Comparison of ENCODE assay signal across 9 cellular contexts in the genomic region with DNA sequence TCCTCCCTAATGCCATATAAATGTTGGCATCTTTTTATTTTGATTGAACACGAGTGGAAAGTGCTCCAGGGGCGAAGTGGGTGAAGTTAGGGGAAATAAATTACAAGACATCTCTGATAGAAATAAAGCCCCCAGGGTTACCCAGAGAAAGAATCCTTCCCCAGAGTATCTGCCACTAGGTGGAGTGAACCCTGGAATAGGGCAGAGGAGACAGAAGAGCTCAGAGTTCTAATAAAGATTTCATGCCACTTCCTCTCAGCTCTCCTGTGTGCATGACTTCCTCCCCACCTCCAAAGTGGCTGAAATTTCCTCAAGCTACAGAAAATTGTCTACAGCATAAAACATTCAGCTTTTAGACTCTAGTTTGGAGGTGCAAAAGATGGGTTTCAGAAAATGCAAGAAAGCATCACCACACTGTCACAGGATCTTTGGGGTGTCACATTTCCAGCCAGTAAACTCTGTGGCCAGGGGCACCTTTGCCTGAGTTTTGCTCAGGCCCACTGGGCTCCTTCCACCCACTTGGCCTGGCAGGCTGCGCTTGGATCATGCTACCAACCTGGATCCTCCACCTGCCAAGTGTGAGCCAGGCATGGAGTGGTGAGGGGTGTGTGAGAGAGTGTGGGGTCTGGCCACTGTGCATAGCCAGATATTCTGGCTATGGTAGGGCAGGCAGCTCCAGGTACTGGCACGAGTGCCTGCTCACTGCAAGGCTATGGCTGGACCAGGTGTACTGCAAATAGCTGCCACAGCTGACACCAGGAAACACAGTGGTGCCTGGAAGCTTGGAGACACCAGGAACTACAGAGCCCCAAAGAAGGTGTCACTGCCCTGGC.
DNase-seq lines count a peak whose midpoint lies in the region; TF ChIP-seq lines count a peak whose summit lies in the region.
"Had no signal": no experiment of that assay in that cellular context is flagged by ENCODE, and none has a peak within 500 bp of the region (broad histone marks: within the 10 kb centered on the region; RNA-seq: fewer than 3 reads in every experiment).

No MANE protein-coding gene starts in this region.

- no peaks in the 10 kb centered on the region for H3K9me3 Mint-ChIP-seq in progenitor cell of endocrine pancreas (ENCODE audit: low read depth)

- H4K20me1 ChIP-seq in OCI-LY1 (ENCODE audit: insufficient read depth, low read length) = no peaks in the 10 kb centered on the region

- no peaks in the 10 kb centered on the region for H3K4me1 ChIP-seq in OCI-LY1 (ENCODE audit: insufficient read depth, low read length, severe bottlenecking)

- no peaks in the 10 kb centered on the region for H3K27me3 ChIP-seq in GM06990 (replicated peaks; ENCODE audit: control insufficient read depth, insufficient read depth, low read length)
- H3K27me3 ChIP-seq in OCI-LY1 (ENCODE audit: insufficient read depth, low read length) = no peaks in the 10 kb centered on the region

- H3K79me2 ChIP-seq in OCI-LY1 (ENCODE audit: insufficient read depth, low read length) = no peaks in the 10 kb centered on the region

- H3K4me2 ChIP-seq in OCI-LY1 (ENCODE audit: low read length) = no peak overlapping the region

- H3F3A ChIP-seq in OCI-LY1 (ENCODE audit: insufficient read depth, low read length) = no peaks in the 10 kb centered on the region

- no peaks in the 10 kb centered on the region for H3K9me2 ChIP-seq in OCI-LY1 (ENCODE audit: low read depth, low read length)

- H3K4me3 Mint-ChIP-seq in progenitor cell of endocrine pancreas (ENCODE audit: low read depth) = no peak overlapping the region

- H3K27me3 Mint-ChIP-seq in progenitor cell of endocrine pancreas = no peaks in the 10 kb centered on the region

- no peak overlapping the region for H2AFZ ChIP-seq in OCI-LY1 (ENCODE audit: low read length)

- DNase-seq in GM06990 (ENCODE audit: extremely low read depth, insufficient read length) (no peak), fibroblast of mammary gland (ENCODE audit: low read depth) (peak; percentile 6), progenitor cell of endocrine pancreas (ENCODE audit: low spot score, unreplicated experiment) (no peak), NCI-H345 (lab: John Stamatoyannopoulos, UW) (no peak), NCI-H128 (lab: John Stamatoyannopoulos, UW; ENCODE audit: unreplicated experiment) (no peak)
- DNase-seq in activated CD4-positive, CD25-positive, alpha-beta regulatory T cell (lab: John Stamatoyannopoulos, UW) = no peak
- DNase-seq: NCI-H2029 treated with DMSO at 0.1 percent for 48 hours, SW 1271 had no signal

- H3K36me3 ChIP-seq in GM06990 (ENCODE audit: control insufficient read depth, insufficient read depth, low read length) = no peaks in the 10 kb centered on the region
- H3K36me3 ChIP-seq in OCI-LY1 (ENCODE audit: insufficient read depth, low read length) = no peaks in the 10 kb centered on the region; the same call in 1 of the 2 replicates

- H3K9ac ChIP-seq in OCI-LY1 (ENCODE audit: low read length) = no peak overlapping the region

- TF ChIP-seq CTCF in GM06990 (IDR thresholded peaks at IDR 0.05; ENCODE audit: insufficient read depth, low read length, poor library complexity, severe bottlenecking) (peak; percentile 18), OCI-LY1 (IDR thresholded peaks at IDR 0.05; ENCODE audit: low read length) (peak; percentile 14; the same call in 1 of the 2 replicates), fibroblast of mammary gland (conservative IDR thresholded peaks at IDR 0.05; ENCODE audit: control insufficient read depth, insufficient read depth, low read depth, low read length) (peak; percentile 39), progenitor cell of endocrine pancreas (IDR thresholded peaks at IDR 0.05; ENCODE audit: unreplicated experiment) (peak; percentile 50)

- H3K9me3 ChIP-seq in OCI-LY1 (ENCODE audit: low read length) = no peaks in the 10 kb centered on the region

- H3K4me3 ChIP-seq in GM06990 (replicated peaks; ENCODE audit: low read depth, low read length) (no peak overlapping the region), OCI-LY1 (ENCODE audit: low read depth, low read length, poor library complexity, severe bottlenecking) (no peak overlapping the region), fibroblast of mammary gland (ENCODE audit: control insufficient read depth, low read depth, low read length) (no peak overlapping the region)

- H3K36me3 Mint-ChIP-seq in progenitor cell of endocrine pancreas (ENCODE audit: insufficient read depth) = no peaks in the 10 kb centered on the region

- H3K4me1 Mint-ChIP-seq in progenitor cell of endocrine pancreas (ENCODE audit: low read depth) = no peaks in the 10 kb centered on the region

- no peak overlapping the region for H3K27ac ChIP-seq in OCI-LY1 (ENCODE audit: low read depth, low read length, poor library complexity, severe bottlenecking)

- H3K27ac Mint-ChIP-seq in progenitor cell of endocrine pancreas = no peak overlapping the region
